Comparison of ENCODE assay signal across 10 cellular contexts in genomic region chr14:75978249-75978731, GRCh38. TPM values are rescaled to one million over a fixed set of nuclear protein-coding genes. Genes with fewer than 3 reads are reported as not detected.
DNase-seq lines count a peak whose midpoint lies in the region; ATAC-seq and TF ChIP-seq lines count a peak whose summit lies in the region.
"Had no signal": no experiment of that assay in that cellular context is flagged by ENCODE, and none has a peak within 500 bp of the region (broad histone marks: within the 10 kb centered on the region; RNA-seq: fewer than 3 reads in every experiment).

No MANE protein-coding gene starts in this region.

- TF ChIP-seq POLR2A in heart left ventricle (IDR thresholded peaks at IDR 0.05) (no peak), Peyer's patch (IDR thresholded peaks at IDR 0.05) (no peak), transverse colon (IDR thresholded peaks at IDR 0.05) (no peak)

- H3K27me3 ChIP-seq in heart left ventricle (no peaks in the 10 kb centered on the region), Peyer's patch (no peaks in the 10 kb centered on the region), transverse colon (no peaks in the 10 kb centered on the region)

- intact Hi-C loops in heart left ventricle (cut with DNase I), result loop anchor here in 2 of 10 donors (2.0 to 10.0 kb wide), 3 partner anchors 71 to 183 kb away; no protein-coding TSS in a partner anchor
- intact Hi-C loops in left cardiac atrium (cut with DNase I), result no loop called here
- intact Hi-C loops in transverse colon (cut with DNase I; ENCODE audit: low total_unique reads), result no loop called here

- TF ChIP-seq EP300 in transverse colon (IDR thresholded peaks at IDR 0.05; ENCODE audit: low read depth), result no peak

- ATAC-seq in heart left ventricle (no peak), left cardiac atrium (no peak), HG03469 (IDR thresholded peaks at IDR 0.05; ENCODE audit: unreplicated experiment) (no peak), HG03135 (IDR thresholded peaks at IDR 0.05; ENCODE audit: unreplicated experiment) (no peak), GM21360 (IDR thresholded peaks at IDR 0.05; ENCODE audit: unreplicated experiment) (no peak)

- in situ Hi-C loops in transverse colon (cut with MboI; ENCODE audit: low pct_ligation_motif_present in 1 of 4, low pct_unique_long_range_greater_than_20kb in 1 of 4, low sequenced_read_pairs in 3 of 4), result no loop called here

- peak overlapping the region in 2 of 12 donors; percentile 96 to 99 for H3K27ac ChIP-seq in heart left ventricle
- peak overlapping the region in 2 of 4 donors; percentile 3 to 28 for H3K27ac ChIP-seq in Peyer's patch
- H3K27ac ChIP-seq in transverse colon, result peak overlapping the region in 3 of 4 donors; percentile 0 to 23 (median 18)

- peaks cover 0 to 49% (median 19%) of the 10 kb centered on the region in 12 donors for H3K4me1 ChIP-seq in heart left ventricle
- H3K4me1 ChIP-seq in Peyer's patch, result peaks cover 0 to 33% (median 10%) of the 10 kb centered on the region in 4 donors
- peaks cover 8 to 63% (median 28%) of the 10 kb centered on the region in 4 donors for H3K4me1 ChIP-seq in transverse colon

- TF ChIP-seq CTCF in heart left ventricle (IDR thresholded peaks at IDR 0.05), result no peak
- TF ChIP-seq CTCF in Peyer's patch (IDR thresholded peaks at IDR 0.05), result no peak
- TF ChIP-seq CTCF in transverse colon (IDR thresholded peaks at IDR 0.05), result no peak

- H3K9me3 ChIP-seq in heart left ventricle (no peaks in the 10 kb centered on the region), Peyer's patch (no peaks in the 10 kb centered on the region), transverse colon (no peaks in the 10 kb centered on the region)

- 72 to 79% (median 75%) methylated on average over 8 to 10 of the region's 10 CpGs for WGBS in heart left ventricle, 4 donors
- WGBS in transverse colon (ENCODE audit: low coverage in 1 of 2), 2 donors, result 74% methylated on average over 10 of the region's 10 CpGs; no CpG with 5 or more reads in 1 of the 2 donors

- peak overlapping the region in 8 of 12 donors; percentile 56 to 88 (median 80) for H3K4me3 ChIP-seq in heart left ventricle
- H3K4me3 ChIP-seq in Peyer's patch, result no peak overlapping the region
- no peak overlapping the region for H3K4me3 ChIP-seq in transverse colon

- peaks cover 0 to 2% (median 0%) of the 10 kb centered on the region in 9 donors for H3K36me3 ChIP-seq in heart left ventricle
- no peaks in the 10 kb centered on the region for H3K36me3 ChIP-seq in Peyer's patch
- no peaks in the 10 kb centered on the region for H3K36me3 ChIP-seq in transverse colon

- no peak for DNase-seq in heart left ventricle
- no peak for DNase-seq in left cardiac atrium
- DNase-seq in Peyer's patch, result peak in 2 of 3 donors; percentile 46 to 62
- DNase-seq in fibroblast of gingiva (ENCODE audit: low read depth), result peak; percentile 30
- peak; percentile 19 for DNase-seq in transverse colon
- DNase-seq: kidney glomerular epithelial cell, NCI-H1048 had no signal

RNA-seq across cellular contexts. Expression of gene TGFB3, which starts 3.5 kb away (rescaled TPM):
- total RNA-seq in heart left ventricle (10 to 100 TPM; 13.3 to 44.0 (median 32.1) TPM), left cardiac atrium (10 to 100 TPM; 35.1 to 61.2 TPM), Peyer's patch (1 to 10 TPM; 4.2 to 9.2 (median 6.4) TPM), transverse colon (10 to 100 TPM in 2 of 4 donors, 1 to 10 TPM in 2; 4.4 to 22.5 (median 13.1) TPM)
- polyA plus RNA-seq in heart left ventricle, result 1 to 10 TPM; 7.9 to 8.6 TPM

RNA-seq across cellular contexts. Expression of gene IFT43, which starts 7.3 kb away (rescaled TPM):
- 10 to 100 TPM; 22.8 to 39.7 (median 30.8) TPM for total RNA-seq in heart left ventricle
- 10 to 100 TPM; 29.7 to 54.7 TPM for polyA plus RNA-seq in heart left ventricle
- 10 to 100 TPM; 43.1 to 48.5 TPM for total RNA-seq in left cardiac atrium
- 10 to 100 TPM; 23.9 to 42.8 (median 33.6) TPM for total RNA-seq in Peyer's patch
- 100 to 1,000 TPM in 1 of 4 donors, 10 to 100 TPM in 3; 24.5 to 412 (median 31.2) TPM for total RNA-seq in transverse colon

Comparison
In these comparisons a context has a peak if more than half of its experiments do, and no peak if none do; other contexts are left out.
1. DNase-seq: peak in Peyer's patch (2 of 3), fibroblast of gingiva (single experiment) and transverse colon (single experiment); none in heart left ventricle (0 of 5) and left cardiac atrium (single experiment).
2. H3K4me3 ChIP-seq: peak in heart left ventricle (8 of 12); none in Peyer's patch (0 of 4) and transverse colon (0 of 4).